In the genomic region with DNA sequence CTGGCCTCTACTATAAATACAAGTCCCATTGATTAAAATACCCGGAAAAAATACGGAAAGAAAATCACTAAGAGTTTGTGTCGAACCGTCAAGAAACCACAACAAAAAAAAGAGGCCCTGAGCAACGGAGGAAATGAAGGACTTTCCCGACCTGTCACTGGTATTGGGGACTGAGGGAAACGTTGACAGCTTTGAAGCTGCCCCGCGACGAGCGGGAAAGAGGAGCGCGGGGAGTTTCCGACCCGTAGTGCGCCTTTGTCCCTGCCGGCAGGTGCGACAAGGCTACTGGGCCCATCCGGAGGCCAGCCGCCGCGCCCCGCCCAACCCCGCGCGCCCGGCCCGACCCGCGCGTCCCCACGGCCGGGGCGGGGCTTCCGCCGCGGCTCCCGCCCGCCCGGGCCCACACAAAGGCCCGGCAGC, we compare ENCODE assay signal across 8 cellular contexts. TPM values are rescaled to one million over a fixed set of nuclear protein-coding genes. Genes with fewer than 3 reads are reported as not detected.
A peak's percentile ranks its signal among the peaks of the same experiment; 100 is the strongest.
DNase-seq lines count a peak whose midpoint lies in the region; ATAC-seq and TF ChIP-seq lines count a peak whose summit lies in the region.

No MANE protein-coding gene starts in this region.

- peaks cover 12 to 71% (median 42%) of the 10 kb centered on the region in 12 donors for H3K4me1 ChIP-seq in heart left ventricle
- peaks cover 38% of the 10 kb centered on the region for H3K4me1 ChIP-seq in upper lobe of right lung

- intact Hi-C loops in heart left ventricle (cut with DNase I): loop anchor here in 7 of 10 donors (1.0 to 10.0 kb wide), 5 partner anchors 20 to 230 kb away; partner anchors contain the start of genes GLT8D1 (in 1 of the 7), NISCH (in 1 of the 7) and TNNC1 (in 1 of the 7)
- intact Hi-C loops in posterior cingulate gyrus (cut with DNase I): loop anchor here (2.0 to 10.0 kb wide), 3 partner anchors 20 to 260 kb away; partner anchors contain the start of genes GLT8D1 and UQCC5
- intact Hi-C loops in upper lobe of right lung (cut with DNase I): no loop called here

- WGBS in heart left ventricle, 4 donors: 0 to 2% (median 0%) methylated on average over 14 to 41 of the region's 41 CpGs

- H3K4me1 Mint-ChIP-seq in activated naive CD8-positive, alpha-beta T cell treated with anti-CD3 and anti-CD28 coated beads, Interleukin-2, amount 50 U/mL, for 24 hours: peaks cover 85% of the 10 kb centered on the region

- no peak for TF ChIP-seq POLR2A in heart left ventricle (IDR thresholded peaks at IDR 0.05)

- TF ChIP-seq CTCF in GM10248 (IDR thresholded peaks at IDR 0.05; ENCODE audit: control extremely low read depth, extremely low read depth, low read depth, missing control alignments): no peak
- TF ChIP-seq CTCF in HFF-Myc (IDR thresholded peaks at IDR 0.05; ENCODE audit: low read depth, low read length, missing control alignments): no peak
- no peak for TF ChIP-seq CTCF in heart left ventricle (IDR thresholded peaks at IDR 0.05)
- TF ChIP-seq CTCF in upper lobe of right lung (IDR thresholded peaks at IDR 0.05): no peak

- H3K36me3 ChIP-seq in heart left ventricle: peaks cover 5 to 52% (median 37%) of the 10 kb centered on the region in 9 donors
- peaks cover 37% of the 10 kb centered on the region for H3K36me3 ChIP-seq in upper lobe of right lung

- POLR2A ChIA-PET in GM10248 (lab: Yijun Ruan, JAX): interaction anchor here (0.9 kb wide), 1 partner anchor 14 kb away, joined by 3 read pairs; no protein-coding TSS in a partner anchor

- ATAC-seq in activated naive CD8-positive, alpha-beta T cell treated with anti-CD3 and anti-CD28 coated beads, Interleukin-2, amount 50 U/mL, for 24 hours: peak; percentile 76
- ATAC-seq in heart left ventricle (peak; percentile 67 to 95 (median 90)), upper lobe of right lung (peak; percentile 94)

- peak overlapping the region; percentile 90 for H3K27ac Mint-ChIP-seq in activated naive CD8-positive, alpha-beta T cell treated with anti-CD3 and anti-CD28 coated beads, Interleukin-2, amount 50 U/mL, for 24 hours

- H3K4me3 ChIP-seq in HFF-Myc (replicated peaks; ENCODE audit: low read depth, low read length) (peak overlapping the region; percentile 78), heart left ventricle (peak overlapping the region; percentile 55 to 91 (median 84)), upper lobe of right lung (peak overlapping the region; percentile 90)

- peaks cover 55% of the 10 kb centered on the region for H3K36me3 Mint-ChIP-seq in activated naive CD8-positive, alpha-beta T cell treated with anti-CD3 and anti-CD28 coated beads, Interleukin-2, amount 50 U/mL, for 24 hours (ENCODE audit: low read depth)

- H3K9me3 Mint-ChIP-seq in activated naive CD8-positive, alpha-beta T cell treated with anti-CD3 and anti-CD28 coated beads, Interleukin-2, amount 50 U/mL, for 24 hours: no peaks in the 10 kb centered on the region

- peak overlapping the region; percentile 91 to 99 (median 98) for H3K27ac ChIP-seq in heart left ventricle
- H3K27ac ChIP-seq in upper lobe of right lung: peak overlapping the region; percentile 88

- H3K9me3 ChIP-seq in heart left ventricle: no peaks in the 10 kb centered on the region
- no peaks in the 10 kb centered on the region for H3K9me3 ChIP-seq in upper lobe of right lung

- no peaks in the 10 kb centered on the region for H3K27me3 Mint-ChIP-seq in activated naive CD8-positive, alpha-beta T cell treated with anti-CD3 and anti-CD28 coated beads, Interleukin-2, amount 50 U/mL, for 24 hours

- H3K4me3 Mint-ChIP-seq in activated naive CD8-positive, alpha-beta T cell treated with anti-CD3 and anti-CD28 coated beads, Interleukin-2, amount 50 U/mL, for 24 hours: peak overlapping the region; percentile 99

- CTCF ChIA-PET in GM10248 (lab: Yijun Ruan, JAX): interaction anchor here (2.1 kb wide), 1 partner anchor 23 kb away, joined by 6 read pairs; no protein-coding TSS in a partner anchor

- peak; percentile 94 for DNase-seq in GM10248 (ENCODE audit: extremely low spot score)
- no peak for DNase-seq in HFF-Myc (ENCODE audit: extremely low read depth, low read depth)
- DNase-seq in NAMALWA (ENCODE audit: low spot score): peak; percentile 73
- peak; percentile 73 for DNase-seq in SKM-1 treated with dmso at 0.1 percent for 144 hours (lab: John Stamatoyannopoulos, UW; ENCODE audit: unreplicated experiment)
- DNase-seq in activated naive CD8-positive, alpha-beta T cell treated with anti-CD3 and anti-CD28 coated beads, Interleukin-2, amount 50 U/mL, for 24 hours: peak; percentile 87
- DNase-seq in heart left ventricle: peak; percentile 84 to 89 (median 86)
- peak; percentile 60 to 96 (median 70) for DNase-seq in posterior cingulate gyrus
- DNase-seq in upper lobe of right lung: peak; percentile 93

- H3K27me3 ChIP-seq in heart left ventricle (no peaks in the 10 kb centered on the region), upper lobe of right lung (no peaks in the 10 kb centered on the region)

RNA-seq across cellular contexts. Expression of gene PBRM1, which starts 0.4 kb away (rescaled TPM):
- 10 to 100 TPM; 33.8 to 61.7 (median 49.5) TPM for total RNA-seq in heart left ventricle
- 10 to 100 TPM in 1 of 2 donors, 1 to 10 TPM in 1; 8.5 to 17.6 TPM for polyA plus RNA-seq in heart left ventricle
- total RNA-seq in upper lobe of right lung: 67.1 TPM

RNA-seq across cellular contexts. Expression of gene GNL3, which starts 0.5 kb away (rescaled TPM):
- total RNA-seq in heart left ventricle (10 to 100 TPM; 23.6 to 47.4 (median 29.4) TPM), upper lobe of right lung (50.6 TPM)
- 10 to 100 TPM; 25.4 to 85.3 TPM for polyA plus RNA-seq in heart left ventricle

RNA-seq across cellular contexts. Expression of gene GLT8D1, which starts 20.3 kb away (rescaled TPM):
- 10 to 100 TPM; 22.6 to 38.7 (median 28.3) TPM for total RNA-seq in heart left ventricle
- polyA plus RNA-seq in heart left ventricle: 10 to 100 TPM; 21.7 to 39.0 TPM
- 44.9 TPM for total RNA-seq in upper lobe of right lung

RNA-seq across cellular contexts. Expression of gene SPCS1, which starts 20.6 kb away (rescaled TPM):
- 100 to 1,000 TPM in 2 of 9 donors, 10 to 100 TPM in 7; 72.4 to 176 (median 80.2) TPM for total RNA-seq in heart left ventricle
- 100 to 1,000 TPM in 1 of 2 donors, 10 to 100 TPM in 1; 48.6 to 161 TPM for polyA plus RNA-seq in heart left ventricle
- 76.0 TPM for total RNA-seq in upper lobe of right lung
